ENCODE assay signal across 23 cellular contexts in the genomic region with DNA sequence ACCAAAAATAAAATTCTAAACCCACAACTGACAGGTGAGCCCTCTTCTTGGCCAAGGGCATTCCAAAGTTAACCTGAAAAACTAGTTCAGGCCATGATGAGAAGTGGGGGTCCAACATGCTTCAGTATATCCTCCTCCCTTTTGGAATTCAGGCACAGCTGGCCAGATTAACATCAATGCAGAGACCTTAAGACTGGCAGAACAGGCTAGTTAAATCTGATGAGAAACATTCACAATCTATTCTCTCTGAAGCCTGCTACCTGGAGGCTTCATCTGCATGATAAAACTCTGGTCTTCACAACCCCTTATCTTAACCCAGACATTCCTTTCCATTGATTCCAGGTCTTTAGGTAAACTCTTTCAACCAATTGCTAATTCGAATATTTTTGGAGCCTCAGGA. TPM values are rescaled to one million over a fixed set of nuclear protein-coding genes. Genes with fewer than 3 reads are reported as not detected.
"Had no signal": no experiment of that assay in that cellular context is flagged by ENCODE, and none has a peak within 500 bp of the region (broad histone marks: within the 10 kb centered on the region; RNA-seq: fewer than 3 reads in every experiment).

No MANE protein-coding gene starts in this region.

- H3K4me1 ChIP-seq: adrenal gland, body of pancreas, left ventricle myocardium inferior, uterus had no signal

- H3K36me3 ChIP-seq: adrenal gland, left ventricle myocardium inferior, neutrophil, thoracic aorta, uterus had no signal

- H3K9me3 ChIP-seq: adrenal gland, body of pancreas, left ventricle myocardium inferior, neutrophil, uterus had no signal

- H3K27me3 ChIP-seq: adrenal gland, body of pancreas, uterus had no signal

- H3K4me3 ChIP-seq: adrenal gland, body of pancreas, left ventricle myocardium inferior, lung, mucosa of descending colon, skin epidermis, thoracic aorta, uterus had no signal

- DNase-seq: activated CD4-positive, alpha-beta T cell treated with anti-CD3 and anti-CD28 coated beads for 4 hours; activated CD4-positive, alpha-beta T cell treated with anti-CD3 and anti-CD28 coated beads, Interleukin-2, amount 50 U/mL, for 4 hours; activated effector memory CD4-positive, alpha-beta T cell treated with Interleukin-2 at 50 U/mL for 16 hours; activated naive CD4-positive, alpha-beta T cell treated with Interleukin-2 at 50 U/mL for 16 hours; activated naive CD8-positive, alpha-beta T cell treated with anti-CD3 and anti-CD28 coated beads for 36 hours; activated T-cell treated with anti-CD3 and anti-CD28 coated beads for 4 hours; adrenal gland; aorta; body of pancreas; dermis blood vessel endothelial cell; effector CD8-positive, alpha-beta T cell; islet precursor cell; left ventricle myocardium inferior; mucosa of descending colon; stimulated activated CD4-positive, alpha-beta T cell treated with anti-CD3 and anti-CD28 coated beads, Interleukin-12 subunit alpha, Interleukin-12 subunit beta, amount 100 ng/mL, for 4 hours; stimulated activated CD4-positive, alpha-beta T cell treated with anti-CD3 and anti-CD28 coated beads, Interleukin-4, amount 100 ng/mL, for 1 hour; stimulated activated naive CD8-positive, alpha-beta T cell treated with anti-CD3 and anti-CD28 coated beads, Interleukin-15, Interleukin-2, amounts not matched to agents 100 U/mL and 50 U/mL, for 24 hours; uterus had no signal

- H3K27ac ChIP-seq: adrenal gland, body of pancreas, left ventricle myocardium inferior, neutrophil, skin epidermis, thoracic aorta, uterus had no signal

RNA-seq across cellular contexts. Expression of a gene that starts 26.7 kb away (rescaled TPM):
- total RNA-seq: activated naive CD8-positive, alpha-beta T cell treated with anti-CD3 and anti-CD28 coated beads for 36 hours; mesenteric fat pad; thoracic aorta had no signal
- polyA plus RNA-seq: aorta had no signal
